In genomic region chr22:17728786-17729185, GRCh38 we compare ENCODE assay signal across 23 cellular contexts.
"Had no signal": no experiment of that assay in that cellular context is flagged by ENCODE, and none has a peak within 500 bp of the region (broad histone marks: within the 10 kb centered on the region; RNA-seq: fewer than 3 reads in every experiment).

No MANE protein-coding gene starts in this region.

- H3K9me3 Mint-ChIP-seq: activated naive CD4-positive, alpha-beta T cell treated with anti-CD3 and anti-CD28 coated beads, Interleukin-2, amount 10 ng/mL, durations not matched to agents 7 days and 5 days; natural killer cell treated with Interleukin-12 subunit alpha and Interleukin-12 subunit beta and Interleukin-15 and Interleukin-18, amount 100 ng/mL, for 72 hours had no signal

- H3K9me3 ChIP-seq: esophagus squamous epithelium, gastroesophageal sphincter, heart left ventricle, thoracic aorta, upper lobe of left lung had no signal

- H3K4me3 Mint-ChIP-seq: activated naive CD4-positive, alpha-beta T cell treated with anti-CD3 and anti-CD28 coated beads, Interleukin-2, amount 10 ng/mL, durations not matched to agents 7 days and 5 days; natural killer cell treated with Interleukin-12 subunit alpha and Interleukin-12 subunit beta and Interleukin-15 and Interleukin-18, amount 100 ng/mL, for 72 hours had no signal

- FAIRE-seq: keratinocyte, TTC549 had no signal

- H3K27me3 Mint-ChIP-seq: activated naive CD4-positive, alpha-beta T cell treated with anti-CD3 and anti-CD28 coated beads, Interleukin-2, amount 10 ng/mL, durations not matched to agents 7 days and 5 days; natural killer cell treated with Interleukin-12 subunit alpha and Interleukin-12 subunit beta and Interleukin-15 and Interleukin-18, amount 100 ng/mL, for 72 hours; progenitor cell of endocrine pancreas had no signal

- H3K27ac Mint-ChIP-seq: activated naive CD4-positive, alpha-beta T cell treated with anti-CD3 and anti-CD28 coated beads, Interleukin-2, amount 10 ng/mL, durations not matched to agents 7 days and 5 days had no signal

- ATAC-seq: gastroesophageal sphincter; heart left ventricle; natural killer cell treated with Interleukin-12 subunit alpha and Interleukin-12 subunit beta and Interleukin-15 and Interleukin-18, amount 100 ng/mL, for 72 hours had no signal

- H3K27ac ChIP-seq: esophagus squamous epithelium, thoracic aorta, upper lobe of left lung, WERI-Rb-1 had no signal

- H3K4me3 ChIP-seq: coronary artery, esophagus squamous epithelium, gastroesophageal sphincter, heart left ventricle, lung, thoracic aorta, upper lobe of left lung had no signal

- DNase-seq: activated effector memory CD4-positive, alpha-beta T cell treated with anti-CD3 and anti-CD28 coated beads, Interleukin-2, amount 50 U/mL, for 16 hours; activated naive CD4-positive, alpha-beta T cell treated with anti-CD3 and anti-CD28 coated beads, Interleukin-2, amount 10 ng/mL, durations not matched to agents 7 days and 5 days; activated T-cell treated with anti-CD3 and anti-CD28 coated beads, Interleukin-2, amount 50 U/mL, for 48 hours; amygdala; cerebellar nuclear complex; esophagus squamous epithelium; heart left ventricle; midbrain; retina; stimulated activated CD4-positive, alpha-beta T cell treated with anti-CD3 and anti-CD28 coated beads, Interleukin-2, amount 100 ng/mL, for 48 hours; stimulated activated CD8-positive, alpha-beta memory T cell treated with anti-CD3 and anti-CD28 coated beads, Interleukin-4, amount 100 ng/mL, for 48 hours; stimulated activated naive CD4-positive, alpha-beta T cell treated with Interleukin-2 at 50 U/mL for 16 hours; T-helper 1 cell; upper lobe of left lung; WERI-Rb-1 had no signal

- H3K27me3 ChIP-seq: esophagus squamous epithelium, gastroesophageal sphincter, heart left ventricle, upper lobe of left lung had no signal
